In the genomic region with DNA sequence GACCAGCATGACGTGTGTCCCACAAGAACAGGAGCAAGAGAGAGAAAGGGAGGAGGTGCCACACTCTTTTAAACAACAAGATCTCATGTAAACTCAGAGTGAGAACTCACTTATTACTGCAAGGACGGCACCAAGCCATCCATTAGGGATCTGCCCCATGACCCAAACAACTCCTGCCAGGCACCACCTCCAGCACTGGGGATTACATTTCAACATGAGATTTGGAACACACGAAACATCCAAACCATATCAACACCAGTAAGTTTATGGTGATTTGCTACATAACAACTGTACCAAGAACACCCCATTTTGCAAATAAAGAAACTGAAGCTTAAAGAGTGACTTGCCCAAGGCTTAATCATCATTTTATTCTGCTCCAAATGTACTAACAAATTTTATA, we compare ENCODE assay signal across 29 cellular contexts. TPM values are rescaled to one million over a fixed set of nuclear protein-coding genes. Genes with fewer than 3 reads are reported as not detected.
"Had no signal": no experiment of that assay in that cellular context is flagged by ENCODE, and none has a peak within 500 bp of the region (broad histone marks: within the 10 kb centered on the region; RNA-seq: fewer than 3 reads in every experiment).

No MANE protein-coding gene starts in this region.

- DNase-seq: activated CD4-positive, alpha-beta T cell treated with anti-CD3 and anti-CD28 coated beads, Interleukin-2, amount 10 ng/mL, durations not matched to agents 7 days and 5 days; activated CD4-positive, CD25-positive, alpha-beta regulatory T cell treated with anti-CD3 and anti-CD28 coated beads, Interleukin-2, amount 50 U/mL, for 72 hours; activated CD8-positive, alpha-beta memory T cell treated with anti-CD3 and anti-CD28 coated beads, Interleukin-2, amount 10 ng/mL, durations not matched to agents 7 days and 5 days; activated CD8-positive, alpha-beta T cell treated with anti-CD3 and anti-CD28 coated beads for 36 hours; activated T-cell treated with anti-CD3 and anti-CD28 coated beads for 4 hours; cerebellar nuclear complex; cortex of kidney; foreskin keratinocyte; immature natural killer cell; naive thymus-derived CD4-positive, alpha-beta T cell; occipital lobe; stimulated activated CD4-positive, alpha-beta T cell treated with anti-CD3 and anti-CD28 coated beads, Interleukin-12 subunit alpha, Interleukin-12 subunit beta, amount 100 ng/mL, for 4 hours; stimulated activated CD4-positive, alpha-beta T cell treated with anti-CD3 and anti-CD28 coated beads, Interleukin-4, amount 100 ng/mL, for 4 hours; stimulated activated naive CD8-positive, alpha-beta T cell treated with anti-CD3 and anti-CD28 coated beads, Interleukin-15, amount 100 ng/mL, for 72 hours; T-cell; trophoblast cell; uterus; WERI-Rb-1 had no signal

- H3K27me3 Mint-ChIP-seq: activated CD4-positive, alpha-beta T cell treated with anti-CD3 and anti-CD28 coated beads, Interleukin-2, amount 10 ng/mL, durations not matched to agents 7 days and 5 days; activated CD8-positive, alpha-beta T cell treated with anti-CD3 and anti-CD28 coated beads for 36 hours; activated naive CD8-positive, alpha-beta T cell; progenitor cell of endocrine pancreas; stimulated activated naive CD8-positive, alpha-beta T cell treated with anti-CD3 and anti-CD28 coated beads, Interleukin-15, amount 100 ng/mL, for 72 hours; T-cell had no signal

- H3K27ac Mint-ChIP-seq: activated CD4-positive, alpha-beta T cell treated with anti-CD3 and anti-CD28 coated beads, Interleukin-2, amount 10 ng/mL, durations not matched to agents 7 days and 5 days; activated CD8-positive, alpha-beta memory T cell treated with anti-CD3 and anti-CD28 coated beads, Interleukin-2, amount 10 ng/mL, durations not matched to agents 7 days and 5 days; activated naive CD8-positive, alpha-beta T cell; immature natural killer cell; naive thymus-derived CD4-positive, alpha-beta T cell; progenitor cell of endocrine pancreas; stimulated activated naive CD8-positive, alpha-beta T cell treated with anti-CD3 and anti-CD28 coated beads, Interleukin-15, amount 100 ng/mL, for 72 hours; T-cell had no signal

- H3K36me3 Mint-ChIP-seq: activated CD8-positive, alpha-beta memory T cell treated with anti-CD3 and anti-CD28 coated beads, Interleukin-2, amount 10 ng/mL, durations not matched to agents 7 days and 5 days; activated naive CD8-positive, alpha-beta T cell; immature natural killer cell; T-cell had no signal

- H3K4me1 ChIP-seq: foreskin keratinocyte, uterus had no signal

- H3K4me3 ChIP-seq: lung, uterus had no signal

- H3K4me3 Mint-ChIP-seq: activated CD4-positive, alpha-beta T cell treated with anti-CD3 and anti-CD28 coated beads, Interleukin-2, amount 10 ng/mL, durations not matched to agents 7 days and 5 days; activated CD8-positive, alpha-beta memory T cell treated with anti-CD3 and anti-CD28 coated beads, Interleukin-2, amount 10 ng/mL, durations not matched to agents 7 days and 5 days; activated CD8-positive, alpha-beta T cell treated with anti-CD3 and anti-CD28 coated beads for 36 hours; activated naive CD8-positive, alpha-beta T cell; immature natural killer cell; naive thymus-derived CD4-positive, alpha-beta T cell; neural crest cell; T-cell had no signal

- H3K27me3 ChIP-seq: uterus had no signal

- H3K9me3 ChIP-seq: uterus had no signal

- H3K27ac ChIP-seq: foreskin keratinocyte, uterus, WERI-Rb-1 had no signal

- H3K36me3 ChIP-seq: uterus, WERI-Rb-1 had no signal

- FAIRE-seq: TTC549 had no signal

- H3K4me1 Mint-ChIP-seq: activated CD4-positive, alpha-beta T cell treated with anti-CD3 and anti-CD28 coated beads, Interleukin-2, amount 10 ng/mL, durations not matched to agents 7 days and 5 days; immature natural killer cell; neural crest cell; T-cell had no signal

RNA-seq across cellular contexts. Expression of gene OR6J1, which starts 23.7 kb away (rescaled TPM):
- total RNA-seq: activated CD4-positive, alpha-beta T cell treated with anti-CD3 and anti-CD28 coated beads, Interleukin-2, amount 10 ng/mL, durations not matched to agents 7 days and 5 days; activated CD8-positive, alpha-beta memory T cell treated with anti-CD3 and anti-CD28 coated beads, Interleukin-2, amount 10 ng/mL, durations not matched to agents 7 days and 5 days; activated CD8-positive, alpha-beta T cell treated with anti-CD3 and anti-CD28 coated beads for 36 hours; bronchial epithelial cell; epithelial cell of proximal tubule; foreskin keratinocyte; kidney epithelial cell; left lobe of liver; naive thymus-derived CD4-positive, alpha-beta T cell; neural crest cell; occipital lobe; progenitor cell of endocrine pancreas; skeletal muscle tissue; T-cell; temporal lobe had no signal
- polyA plus RNA-seq: foreskin keratinocyte; immature natural killer cell; lung; naive thymus-derived CD4-positive, alpha-beta T cell had no signal
